8 cellular contexts compared by ENCODE assay signal in genomic region chr6:33271608-33272357, GRCh38. TPM values are rescaled to one million over a fixed set of nuclear protein-coding genes. Genes with fewer than 3 reads are reported as not detected.
DNase-seq lines count a peak whose midpoint lies in the region; ATAC-seq and TF ChIP-seq lines count a peak whose summit lies in the region.

Gene RPS18 (plus strand): TSS chr6:33272075. CDS start chr6:33272120, 45 bp downstream.
Gene VPS52 (minus strand): TSS chr6:33271876. CDS start chr6:33271675, 201 bp downstream.

- no peaks in the 10 kb centered on the region for H3K9me3 ChIP-seq in SK-N-SH

- H3K27me3 ChIP-seq in SK-N-SH (ENCODE audit: insufficient read depth), result no peaks in the 10 kb centered on the region

- H4K20me1 ChIP-seq in SK-N-SH (ENCODE audit: insufficient read depth), result peaks cover 43% of the 10 kb centered on the region

- H3K27ac ChIP-seq in SK-N-SH (ENCODE audit: low read depth in 2 of 2, low read length in 1 of 2), result peak within 1 kb of the TSS; percentile 88 to 99
- peak within 1 kb of the TSS; percentile 94 for H3K27ac ChIP-seq in temporal lobe (ENCODE audit: low read depth, low read length)

- peak; percentile 98 for DNase-seq in GM04504 (ENCODE audit: low read depth)
- peak; percentile 91 for DNase-seq in NCI-H1048 (lab: John Stamatoyannopoulos, UW)
- DNase-seq in SK-N-SH, result peak; percentile 89
- peak; percentile 87 for DNase-seq in activated naive CD4-positive, alpha-beta T cell treated with anti-CD3 and anti-CD28 coated beads, Interleukin-2, amount 50 U/mL, for 16 hours
- peak; percentile 99 for DNase-seq in globus pallidus (ENCODE audit: low spot score)
- peak; percentile 87 for DNase-seq in occipital lobe (lab: John Stamatoyannopoulos, UW)

- H2AFZ ChIP-seq in SK-N-SH (ENCODE audit: low read depth), result peak within 1 kb of the TSS; percentile 86

- H3K4me2 ChIP-seq in SK-N-SH, result peak within 1 kb of the TSS; percentile 94

- H3K36me3 ChIP-seq in SK-N-SH (replicated peaks in 1 of 2; ENCODE audit: control insufficient read depth in 1 of 2, insufficient read depth in 2 of 2, low read length in 1 of 2), result peaks cover 65 to 66% of the 10 kb centered on the region in 2 experiments

- CTCF ChIA-PET in SK-N-SH (lab: Yijun Ruan, JAX), result interaction anchor here (1.0 to 3.5 kb wide), 7 partner anchors 8 to 284 kb away, joined by 3 to 18 read pairs (median 4); partner anchors contain the start of genes RGL2 and ZBTB22

- H3K9ac ChIP-seq in SK-N-SH, result peak within 1 kb of the TSS; percentile 95

- H3K4me1 ChIP-seq in SK-N-SH (ENCODE audit: control insufficient read depth in 1 of 2, insufficient read depth in 2 of 2, low read depth in 1 of 2, low read length in 1 of 2), result peaks cover 31 to 39% of the 10 kb centered on the region in 2 experiments; a peak in 3 of 4 replicates

- peaks cover 64% of the 10 kb centered on the region for H3K79me2 ChIP-seq in SK-N-SH (ENCODE audit: insufficient read depth)

- H3F3A ChIP-seq in SK-N-SH (replicated peaks; ENCODE audit: insufficient read depth), result peaks cover 46% of the 10 kb centered on the region

- no peak for TF ChIP-seq EP300 in SK-N-SH (IDR thresholded peaks at IDR 0.05; ENCODE audit: borderline replicate concordance in 1 of 2, low read depth in 1 of 2, low read length in 1 of 2)

- peak; percentile 83 for ATAC-seq in HG02571 (IDR thresholded peaks at IDR 0.05; ENCODE audit: unreplicated experiment)

- H3K9me2 ChIP-seq in SK-N-SH, result no peaks in the 10 kb centered on the region

- under 1% methylated on average over 38 of the region's 49 CpGs for WGBS in SK-N-SH (ENCODE audit: low lambda C conversion rate)

- H3K4me3 ChIP-seq in SK-N-SH (ENCODE audit: low read depth in 2 of 2, low read length in 1 of 2), result peak within 1 kb of the TSS; percentile 76 to 91

- POLR2A ChIA-PET in SK-N-SH (lab: Yijun Ruan, JAX), result interaction anchor here (0.9 to 2.2 kb wide), 15 partner anchors 9 to 300 kb away, joined by 3 to 19 read pairs (median 4); partner anchors contain the start of genes CUTA, PFDN6, RGL2 and RING1

- TF ChIP-seq RAD21 in SK-N-SH (IDR thresholded peaks at IDR 0.05; ENCODE audit: low read length), result no peak

- no peak for TF ChIP-seq CTCF in SK-N-SH (IDR thresholded peaks at IDR 0.05)

TF ChIP-seq in SK-N-SH, 30 proteins besides CTCF, POLR2A, EP300 and RAD21 (continues in another document):
- TF ChIP-seq TEAD4 (IDR thresholded peaks at IDR 0.05; ENCODE audit: borderline replicate concordance, insufficient read depth) (no peak), RFX5 (IDR thresholded peaks at IDR 0.05; ENCODE audit: low read length) (no peak), GATA2 (CRISPR knock-in tag; IDR thresholded peaks at IDR 0.05) (peak; percentile 7), TAF1 (IDR thresholded peaks at IDR 0.05; ENCODE audit: borderline replicate concordance, low read depth, low read length) (peak; percentile 97), USF1 (IDR thresholded peaks at IDR 0.05; ENCODE audit: borderline replicate concordance, low read depth) (0 out of 2 replicates have a peak, but pooled peaks have one; percentile 38), EZH2phosphoT487 (IDR thresholded peaks at IDR 0.05; ENCODE audit: borderline replicate concordance, low read depth) (no peak), ELF1 (IDR thresholded peaks at IDR 0.05) (peak; percentile 86; the same call in 1 of the 2 replicates), PBX3 (IDR thresholded peaks at IDR 0.05) (peak; percentile 83), NRF1 (IDR thresholded peaks at IDR 0.05; ENCODE audit: low read depth, low read length) (no peak), MEF2A (IDR thresholded peaks at IDR 0.05; ENCODE audit: borderline replicate concordance, low read depth) (no peak; the same call in 1 of the 2 replicates), FOXM1 (IDR thresholded peaks at IDR 0.05; ENCODE audit: low read depth) (no peak), POLR2AphosphoS5 (IDR thresholded peaks at IDR 0.05; ENCODE audit: low read depth, low read length) (peak; percentile 99), CHD2 (IDR thresholded peaks at IDR 0.05; ENCODE audit: low read length, partially characterized antibody) (peak; percentile 66), SIN3A (IDR thresholded peaks at IDR 0.05; ENCODE audit: borderline replicate concordance, low read depth, low read length) (peak; percentile 90), RXRA (IDR thresholded peaks at IDR 0.05; ENCODE audit: borderline replicate concordance, low read depth) (no peak), ZBTB33 (IDR thresholded peaks at IDR 0.05; ENCODE audit: borderline replicate concordance, low read depth) (peak; percentile 15; the same call in 1 of the 2 replicates), FOSL2 (IDR thresholded peaks at IDR 0.05; ENCODE audit: borderline replicate concordance, low read depth) (no peak), GABPA (IDR thresholded peaks at IDR 0.05; ENCODE audit: low read depth) (peak; percentile 99), TCF12 (IDR thresholded peaks at IDR 0.05) (peak; percentile 46; the same call in 1 of the 2 replicates), REST (IDR thresholded peaks at IDR 0.05; ENCODE audit: low read depth, low read length) (peak; percentile 71; the same call in 1 of the 2 replicates), FOXJ3 (CRISPR knock-in tag; IDR thresholded peaks at IDR 0.05) (no peak), JUND (IDR thresholded peaks at IDR 0.05) (no peak), YY1 (IDR thresholded peaks at IDR 0.05; ENCODE audit: low read depth) (peak; percentile 97)

RNA-seq across cellular contexts. Expression of gene RPS18, which starts in this region (rescaled TPM):
- 12,112 and 13,423 TPM in 2 replicates for polyA plus RNA-seq in SK-N-SH (2012; rRNA removed)
- polyA plus RNA-seq in SK-N-SH (2012; cell fraction: cytosol; rRNA removed), result 12,756 and 13,510 TPM in 2 replicates
- polyA plus RNA-seq in SK-N-SH (2012; cell fraction: nucleus; rRNA removed), result 3,736 and 4,039 TPM in 2 replicates
- total RNA-seq in occipital lobe, result 3,778 TPM
- total RNA-seq in temporal lobe, result 2,398 TPM

RNA-seq across cellular contexts. Expression of gene VPS52, which starts in this region (rescaled TPM):
- polyA plus RNA-seq in SK-N-SH (2012; rRNA removed), result 74.0 and 90.7 TPM in 2 replicates
- polyA plus RNA-seq in SK-N-SH (2012; cell fraction: cytosol; rRNA removed), result 23.9 and 31.7 TPM in 2 replicates
- polyA plus RNA-seq in SK-N-SH (2012; cell fraction: nucleus; rRNA removed), result 206 and 352 TPM in 2 replicates
- total RNA-seq in occipital lobe, result 35.1 TPM
- total RNA-seq in temporal lobe, result 26.3 TPM

Comparison
In these comparisons a context has a peak if more than half of its experiments do, and no peak if none do; other contexts are left out.
1. Peak in every context shown above with its lines: DNase-seq, ATAC-seq, H3K4me3 ChIP-seq and H3K27ac ChIP-seq.